In the genomic region with DNA sequence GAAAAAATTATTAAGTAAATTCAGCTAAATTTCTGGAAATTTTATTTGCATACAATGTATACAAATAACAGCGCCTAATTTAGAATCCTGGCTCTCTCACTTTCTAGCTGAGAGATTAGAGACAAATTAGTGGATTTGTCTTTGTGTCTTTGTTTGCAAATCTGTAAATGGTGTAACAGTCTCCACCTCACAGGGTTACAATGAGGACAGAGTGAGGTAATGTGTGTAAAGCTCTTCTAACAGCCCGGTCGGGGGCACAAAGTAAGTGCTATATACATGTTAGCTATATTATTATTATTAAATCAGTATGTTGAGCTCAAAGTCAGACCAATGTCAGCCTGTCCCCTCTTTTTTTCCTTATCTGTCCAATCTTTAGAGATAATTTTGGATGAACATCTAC, we compare ENCODE assay signal across 21 cellular contexts. TPM values are rescaled to one million over a fixed set of nuclear protein-coding genes. Genes with fewer than 3 reads are reported as not detected.
DNase-seq lines count a peak whose midpoint lies in the region; ATAC-seq lines count a peak whose summit lies in the region.
"Had no signal": no experiment of that assay in that cellular context is flagged by ENCODE, and none has a peak within 500 bp of the region (broad histone marks: within the 10 kb centered on the region; RNA-seq: fewer than 3 reads in every experiment).

No MANE protein-coding gene starts in this region.

- ATAC-seq in activated CD4-positive, CD25-positive, alpha-beta regulatory T cell treated with anti-CD3 and anti-CD28 coated beads, Interleukin-2, amount 50 U/mL, for 24 hours, result no peak
- no peak for ATAC-seq in GM19467 (IDR thresholded peaks at IDR 0.05; ENCODE audit: unreplicated experiment)
- ATAC-seq: activated naive CD8-positive, alpha-beta T cell treated with anti-CD3 and anti-CD28 coated beads, Interleukin-2, amount 50 U/mL, for 24 hours had no signal

- H3K36me3 ChIP-seq in SK-N-MC (ENCODE audit: insufficient read depth, low read length), result no peaks in the 10 kb centered on the region
- H3K36me3 ChIP-seq: BLaER1 treated with 17β-estradiol and CSF1 and Interleukin-3, amounts not matched to agents 10 nM and 100 nM; neural progenitor cell had no signal

- H3K4me3 ChIP-seq in SK-N-MC, result no peak overlapping the region
- H3K4me3 ChIP-seq: BLaER1 treated with 17β-estradiol and CSF1 and Interleukin-3, amounts not matched to agents 10 nM and 100 nM; neural progenitor cell had no signal

- peak overlapping the region; percentile 19 for H3K9ac ChIP-seq in SK-N-MC (ENCODE audit: insufficient read length)
- H3K9ac ChIP-seq: BLaER1 treated with 17β-estradiol and CSF1 and Interleukin-3, amounts not matched to agents 10 nM and 100 nM; neural progenitor cell had no signal

- no peaks in the 10 kb centered on the region for H3K9me3 ChIP-seq in SK-N-MC (ENCODE audit: low read depth, low read length)
- H3K9me3 ChIP-seq: BLaER1 treated with 17β-estradiol and CSF1 and Interleukin-3, amounts not matched to agents 10 nM and 100 nM had no signal

- DNase-seq in NCI-H1417 (lab: John Stamatoyannopoulos, UW) (peak in 2 of 3 experiments; percentile 65 to 92), NCI-H1417 treated with DMSO at 0.1 percent for 48 hours (lab: John Stamatoyannopoulos, UW) (no peak), NCI-H1930 (lab: John Stamatoyannopoulos, UW) (peak; percentile 60 to 80), SK-N-MC (ENCODE audit: low read depth, low spot score) (no peak), myocyte (ENCODE audit: low read depth) (peak; percentile 7), inferior parietal cortex (ENCODE audit: extremely low spot score) (no peak)
- DNase-seq: 8988T; activated CD4-positive, alpha-beta memory T cell treated with anti-CD3 and anti-CD28 coated beads for 36 hours; activated naive CD8-positive, alpha-beta T cell treated with anti-CD3 and anti-CD28 coated beads, Interleukin-2, amount 50 U/mL, for 24 hours; activated T-cell treated with anti-CD3 and anti-CD28 coated beads, Interleukin-2, amount 50 U/mL, for 48 hours; DMS79; foreskin melanocyte; KG1; mesendoderm; NCI-H187; stimulated activated CD4-positive, alpha-beta T cell treated with anti-CD3 and anti-CD28 coated beads, Interleukin-4, amount 100 ng/mL, for 24 hours had no signal

- no peak overlapping the region for H3K27ac ChIP-seq in SK-N-MC
- H3K27ac ChIP-seq: BLaER1 treated with 17β-estradiol and CSF1 and Interleukin-3, amounts not matched to agents 10 nM and 100 nM; HL-60; neural progenitor cell had no signal

RNA-seq across cellular contexts. Expression of gene ADAMTSL4, which starts 5.0 kb away (rescaled TPM):
- 10.9 and 16.2 TPM in 2 replicates for total RNA-seq in myocyte
- 42.7 TPM for polyA plus RNA-seq in myocyte (2012)

RNA-seq across cellular contexts. Expression of gene FALEC, which starts 28.7 kb away (rescaled TPM):
- total RNA-seq in myocyte, result not detected in 2 replicates
- polyA plus RNA-seq in myocyte (2012), result 0.93 TPM
- total RNA-seq: activated CD4-positive, alpha-beta memory T cell treated with anti-CD3 and anti-CD28 coated beads for 36 hours had no signal

RNA-seq across cellular contexts. Expression of gene MCL1, which starts 35.2 kb away (rescaled TPM):
- 162 and 186 TPM in 2 replicates for total RNA-seq in myocyte
- 93.5 TPM for polyA plus RNA-seq in myocyte (2012)

RNA-seq across cellular contexts. Expression of gene ECM1, which starts 36.3 kb away (rescaled TPM):
- total RNA-seq in myocyte, result 33.6 and 35.0 TPM in 2 replicates
- 197 TPM for polyA plus RNA-seq in myocyte (2012)

RNA-seq across cellular contexts. Expression of gene TARS2, which starts 57.0 kb away (rescaled TPM):
- total RNA-seq in myocyte, result 17.7 and 19.2 TPM in 2 replicates
- 22.3 TPM for polyA plus RNA-seq in myocyte (2012)

Comparison
In these comparisons a context has a peak if more than half of its experiments do, and no peak if none do; other contexts are left out.
1. DNase-seq: peak in NCI-H1417 (2 of 3), NCI-H1930 (2 of 2) and myocyte (single experiment); none in NCI-H1417 treated with DMSO at 0.1 percent for 48 hours (single experiment), SK-N-MC (single experiment) and inferior parietal cortex (single experiment).